In genomic region chr11:23542171-23542570, GRCh38 we compare ENCODE assay signal across 5 cellular contexts.
"Had no signal": no experiment of that assay in that cellular context is flagged by ENCODE, and none has a peak within 500 bp of the region (broad histone marks: within the 10 kb centered on the region; RNA-seq: fewer than 3 reads in every experiment).

No MANE protein-coding gene starts in this region.

- H2AFZ ChIP-seq: GM23338 had no signal

- ATAC-seq: GM23338, K562 had no signal

- H3K4me2 ChIP-seq: GM23338 had no signal

- H3K4me3 Mint-ChIP-seq: GM23338, H9 had no signal

- DNase-seq: H9, HCEC 1CT, IMR-90 had no signal

- H3K4me3 ChIP-seq: GM23338, K562 had no signal

- H3K27ac Mint-ChIP-seq: GM23338 had no signal
